ENCODE assay signal across 8 cellular contexts in genomic region chr13:101514695-101515275, GRCh38.
DNase-seq lines count a peak whose midpoint lies in the region; ATAC-seq and TF ChIP-seq lines count a peak whose summit lies in the region.

No MANE protein-coding gene starts in this region.

- H3K9me3 Mint-ChIP-seq in chondrocyte (ENCODE audit: low read depth), result peaks cover 13% of the 10 kb centered on the region

- peak; percentile 61 for TF ChIP-seq CTCF in GM13977 (IDR thresholded peaks at IDR 0.05; ENCODE audit: extremely low read depth, insufficient read depth, missing control alignments)
- peak; percentile 92 for TF ChIP-seq CTCF in chondrocyte (IDR thresholded peaks at IDR 0.05)
- peak; percentile 27 for TF ChIP-seq CTCF in lung (IDR thresholded peaks at IDR 0.05; ENCODE audit: control extremely low read depth, extremely low read depth)

- H3K27ac ChIP-seq in lung (ENCODE audit: low read depth in 1 of 2, low read length in 1 of 2), result no peak overlapping the region

- in situ Hi-C loops in GM13977 (cut with MboI; ENCODE audit: low pct_unique_long_range_greater_than_20kb, low sequenced_read_pairs, unreplicated experiment), result loop anchor here (25.0 kb wide), 1 partner anchor 248 kb away; no protein-coding TSS in a partner anchor

- no peak overlapping the region for H3K4me3 Mint-ChIP-seq in chondrocyte (ENCODE audit: unreplicated experiment)

- H3K27me3 Mint-ChIP-seq in chondrocyte (ENCODE audit: low read depth), result no peaks in the 10 kb centered on the region

- H3K4me1 ChIP-seq in lung (ENCODE audit: control insufficient read depth in 2 of 2, insufficient read depth in 2 of 2, low read length in 2 of 2), result no peaks in the 10 kb centered on the region

- H3K27me3 ChIP-seq in lung (ENCODE audit: control insufficient read depth, insufficient read depth), result no peaks in the 10 kb centered on the region

- H3K4me3 ChIP-seq in lung, result no peak overlapping the region

- peaks cover 79% of the 10 kb centered on the region for H3K4me1 Mint-ChIP-seq in chondrocyte (ENCODE audit: low read depth)

- no peaks in the 10 kb centered on the region for H3K36me3 ChIP-seq in lung (ENCODE audit: control insufficient read depth in 2 of 2, insufficient read depth in 2 of 2, low read length in 2 of 2)

- H3K27ac Mint-ChIP-seq in chondrocyte (ENCODE audit: unreplicated experiment), result peak overlapping the region; percentile 5

- ATAC-seq in lung (ENCODE audit: insufficient read depth, low FRiP score), result peak; percentile 58
- ATAC-seq in GM21360 (IDR thresholded peaks at IDR 0.05; ENCODE audit: unreplicated experiment), result no peak

- peaks cover 12% of the 10 kb centered on the region for H3K36me3 Mint-ChIP-seq in chondrocyte (ENCODE audit: low read depth)

- DNase-seq in Ammon's horn (ENCODE audit: low spot score) (peak; percentile 64), GM13977 (ENCODE audit: low spot score) (peak; percentile 9), HPDE6-E6E7 (ENCODE audit: extremely low spot score) (peak; percentile 14), NCI-H82 treated with DMSO at 0.1 percent for 48 hours (lab: John Stamatoyannopoulos, UW; ENCODE audit: unreplicated experiment) (peak; percentile 61), chondrocyte (ENCODE audit: low spot score) (no peak), lung (ENCODE audit: low spot score) (no peak), GF-D8 (lab: John Stamatoyannopoulos, UW) (no peak)

- H3K9me3 ChIP-seq in lung (ENCODE audit: control insufficient read depth in 2 of 2, insufficient read depth in 1 of 2, low read length in 1 of 2), result no peaks in the 10 kb centered on the region

Comparison
In these comparisons a context has a peak if more than half of its experiments do, and no peak if none do; other contexts are left out.
1. DNase-seq: peak in Ammon's horn (single experiment), GM13977 (single experiment), HPDE6-E6E7 (single experiment) and NCI-H82 treated with DMSO at 0.1 percent for 48 hours (single experiment); none in chondrocyte (single experiment), lung (single experiment) and GF-D8 (single experiment).
2. CTCF ChIP-seq: peak in every context shown above with its lines; median percentile 92 in chondrocyte; 61 in GM13977; 27 in lung.